In genomic region chr6:107458687-107459282, GRCh38 we compare ENCODE assay signal across 8 cellular contexts. TPM values are rescaled to one million over a fixed set of nuclear protein-coding genes. Genes with fewer than 3 reads are reported as not detected.
A peak's percentile ranks its signal among the peaks of the same experiment; 100 is the strongest.
DNase-seq lines count a peak whose midpoint lies in the region; ATAC-seq and TF ChIP-seq lines count a peak whose summit lies in the region.

No MANE protein-coding gene starts in this region.

- H3K27ac ChIP-seq in coronary artery (peak overlapping the region; percentile 3 to 94), lung (ENCODE audit: low read depth in 1 of 2, low read length in 1 of 2) (peak overlapping the region; percentile 54 to 99)

- H3K9me3 Mint-ChIP-seq in IgD-negative memory B cell = no peaks in the 10 kb centered on the region

- peak overlapping the region; percentile 86 for H3K4me3 ChIP-seq in coronary artery
- peak overlapping the region; percentile 71 for H3K4me3 ChIP-seq in lung

- H3K27ac Mint-ChIP-seq in IgD-negative memory B cell = peak overlapping the region; percentile 91 to 99 (median 97)

- H3K36me3 Mint-ChIP-seq in IgD-negative memory B cell = peaks cover 6% of the 10 kb centered on the region

- H3K27me3 Mint-ChIP-seq in IgD-negative memory B cell = no peaks in the 10 kb centered on the region

- no peak for TF ChIP-seq CTCF in coronary artery (IDR thresholded peaks at IDR 0.05)
- TF ChIP-seq CTCF in lung (IDR thresholded peaks at IDR 0.05; ENCODE audit: control extremely low read depth, extremely low read depth) = no peak

- no peaks in the 10 kb centered on the region for H3K27me3 ChIP-seq in lung (ENCODE audit: control insufficient read depth, insufficient read depth)

- peaks cover 16 to 20% (median 20%) of the 10 kb centered on the region in 3 donors for H3K4me1 Mint-ChIP-seq in IgD-negative memory B cell

- DNase-seq in DMS 273 (lab: John Stamatoyannopoulos, UW; ENCODE audit: unreplicated experiment) = peak; percentile 71
- DNase-seq in DMS 273 treated with DMSO at 0.1 percent for 48 hours (lab: John Stamatoyannopoulos, UW) = no peak
- DNase-seq in T-helper 2 cell = peak in 4 of 5 experiments; percentile 10 to 51 (median 14)
- no peak for DNase-seq in coronary artery (ENCODE audit: low spot score)
- no peak for DNase-seq in lung (ENCODE audit: low spot score)
- peak; percentile 31 for DNase-seq in superior temporal gyrus (ENCODE audit: extremely low spot score)

- no peaks in the 10 kb centered on the region for H3K9me3 ChIP-seq in lung (ENCODE audit: control insufficient read depth in 2 of 2, insufficient read depth in 1 of 2, low read length in 1 of 2)

- no peaks in the 10 kb centered on the region for H3K36me3 ChIP-seq in lung (ENCODE audit: control insufficient read depth in 2 of 2, insufficient read depth in 2 of 2, low read length in 2 of 2)

- peak; percentile 26 for ATAC-seq in GM21717 (IDR thresholded peaks at IDR 0.05; ENCODE audit: unreplicated experiment)
- no peak for ATAC-seq in lung (ENCODE audit: insufficient read depth, low FRiP score)

- 0% methylated on average over 27 to 29 of the region's 29 CpGs for WGBS in lung, 2 donors

- peak overlapping the region; percentile 97 to 100 (median 98) for H3K4me3 Mint-ChIP-seq in IgD-negative memory B cell

- peaks cover 0 to 2% of the 10 kb centered on the region in 2 donors for H3K4me1 ChIP-seq in lung (ENCODE audit: control insufficient read depth in 2 of 2, insufficient read depth in 2 of 2, low read length in 2 of 2)

RNA-seq across cellular contexts. Expression of gene PDSS2, which starts 0.6 kb away (rescaled TPM):
- polyA plus RNA-seq in IgD-negative memory B cell = 15.7 TPM
- total RNA-seq in lung = 10 to 100 TPM; 19.4 to 19.8 TPM
- polyA plus RNA-seq in lung = 10 to 100 TPM in 1 of 2 donors, 1 to 10 TPM in 1; 6.6 to 11.7 TPM

RNA-seq across cellular contexts. Expression of gene SOBP, which starts 31.1 kb away (rescaled TPM):
- polyA plus RNA-seq in IgD-negative memory B cell = 1.0 TPM
- 10 to 100 TPM in 1 of 2 donors, 1 to 10 TPM in 1; 9.2 to 14.5 TPM for total RNA-seq in lung
- polyA plus RNA-seq in lung = 1 to 10 TPM; 1.6 to 2.5 TPM

Comparison
In these comparisons a context has a peak if more than half of its experiments do, and no peak if none do; other contexts are left out.
1. DNase-seq: peak in DMS 273 (single experiment), T-helper 2 cell (4 of 5) and superior temporal gyrus (single experiment); none in DMS 273 treated with DMSO at 0.1 percent for 48 hours (single experiment), coronary artery (single experiment) and lung (single experiment).